In genomic region chr3:67605377-67605776, GRCh38 we compare ENCODE assay signal across 10 cellular contexts. TPM values are rescaled to one million over a fixed set of nuclear protein-coding genes. Genes with fewer than 3 reads are reported as not detected.
DNase-seq lines count a peak whose midpoint lies in the region; ATAC-seq and TF ChIP-seq lines count a peak whose summit lies in the region.
"Had no signal": no experiment of that assay in that cellular context is flagged by ENCODE, and none has a peak within 500 bp of the region (broad histone marks: within the 10 kb centered on the region; RNA-seq: fewer than 3 reads in every experiment).

No MANE protein-coding gene starts in this region.

- in situ Hi-C loops in ACHN (cut with HindIII; ENCODE audit: low pct_ligation_motif_present, low pct_unique_long_range_greater_than_20kb, low sequenced_read_pairs), result no loop called here

- H3K79me2 ChIP-seq in smooth muscle cell (ENCODE audit: low read depth), result no peaks in the 10 kb centered on the region

- no peak for ATAC-seq in GM21381 (IDR thresholded peaks at IDR 0.05; ENCODE audit: unreplicated experiment)

- H3K4me1 Mint-ChIP-seq in activated naive CD8-positive, alpha-beta T cell treated with anti-CD3 and anti-CD28 coated beads for 36 hours, result peaks cover 46% of the 10 kb centered on the region

- no peaks in the 10 kb centered on the region for H3K4me1 ChIP-seq in smooth muscle cell (ENCODE audit: low read depth)

- no peak for TF ChIP-seq CTCF in smooth muscle cell (IDR thresholded peaks at IDR 0.05; ENCODE audit: borderline replicate concordance, insufficient read depth, poor library complexity, severe bottlenecking)

- H4K20me1 ChIP-seq in smooth muscle cell (ENCODE audit: low read depth), result peaks cover 6% of the 10 kb centered on the region

- peak overlapping the region; percentile 58 for H3K27ac Mint-ChIP-seq in activated naive CD8-positive, alpha-beta T cell treated with anti-CD3 and anti-CD28 coated beads for 36 hours

- no peak overlapping the region for H3K4me2 ChIP-seq in smooth muscle cell

- 15% methylated on average over 1 of the region's 1 CpG for WGBS in smooth muscle cell (ENCODE audit: low lambda C conversion rate)

- DNase-seq in ACHN (peak; percentile 55), GM03348 (ENCODE audit: low spot score) (peak; percentile 72), iris pigment epithelial cell (ENCODE audit: low read depth) (peak; percentile 83), smooth muscle cell (lab: John Stamatoyannopoulos, UW; ENCODE audit: unreplicated experiment) (no peak), HK-2 (ENCODE audit: unreplicated experiment) (no peak), substantia nigra (lab: John Stamatoyannopoulos, UW) (no peak)
- DNase-seq in activated naive CD8-positive, alpha-beta T cell treated with anti-CD3 and anti-CD28 coated beads for 36 hours, result no peak
- DNase-seq: retina; stimulated activated naive CD4-positive, alpha-beta T cell had no signal

- H3K36me3 Mint-ChIP-seq in activated naive CD8-positive, alpha-beta T cell treated with anti-CD3 and anti-CD28 coated beads for 36 hours, result peaks cover 74% of the 10 kb centered on the region

- H3K27ac ChIP-seq in smooth muscle cell (ENCODE audit: low read depth), result no peak overlapping the region
- H3K27ac ChIP-seq in substantia nigra (ENCODE audit: low read depth, low read length, poor library complexity, severe bottlenecking), result no peak overlapping the region

- H3K4me3 Mint-ChIP-seq in activated naive CD8-positive, alpha-beta T cell treated with anti-CD3 and anti-CD28 coated beads for 36 hours, result no peak overlapping the region

- no peak overlapping the region for H2AFZ ChIP-seq in smooth muscle cell (ENCODE audit: low read depth)

- H3F3A ChIP-seq in smooth muscle cell (ENCODE audit: low read depth), result no peaks in the 10 kb centered on the region

- H3K36me3 ChIP-seq in smooth muscle cell (ENCODE audit: low read depth), result peaks cover 8% of the 10 kb centered on the region

- H3K9ac ChIP-seq in smooth muscle cell (ENCODE audit: low read depth), result no peak overlapping the region

- H3K9me3 ChIP-seq in smooth muscle cell (replicated peaks; ENCODE audit: low read depth), result no peaks in the 10 kb centered on the region

- no peaks in the 10 kb centered on the region for H3K27me3 Mint-ChIP-seq in activated naive CD8-positive, alpha-beta T cell treated with anti-CD3 and anti-CD28 coated beads for 36 hours

- no peaks in the 10 kb centered on the region for H3K27me3 ChIP-seq in smooth muscle cell (ENCODE audit: low read depth)

- peaks cover 5% of the 10 kb centered on the region for H3K9me3 Mint-ChIP-seq in activated naive CD8-positive, alpha-beta T cell treated with anti-CD3 and anti-CD28 coated beads for 36 hours

- H3K4me3 ChIP-seq in smooth muscle cell, result no peak overlapping the region

RNA-seq across cellular contexts. Expression of gene SUCLG2, which starts 49.0 kb away (rescaled TPM):
- 10 to 100 TPM; 64.2 to 65.4 TPM for total RNA-seq in activated naive CD8-positive, alpha-beta T cell treated with anti-CD3 and anti-CD28 coated beads for 36 hours
- 45.4 and 59.1 TPM in 2 replicates for total RNA-seq in smooth muscle cell
- 34.6 and 40.3 TPM in 2 replicates for polyA plus RNA-seq in smooth muscle cell

Comparison
In these comparisons a context has a peak if more than half of its experiments do, and no peak if none do; other contexts are left out.
1. DNase-seq: peak in ACHN (single experiment), GM03348 (single experiment) and iris pigment epithelial cell (single experiment); none in activated naive CD8-positive, alpha-beta T cell treated with anti-CD3 and anti-CD28 coated beads for 36 hours (single experiment), smooth muscle cell (single experiment), HK-2 (single experiment) and substantia nigra (0 of 49).